In the genomic region with DNA sequence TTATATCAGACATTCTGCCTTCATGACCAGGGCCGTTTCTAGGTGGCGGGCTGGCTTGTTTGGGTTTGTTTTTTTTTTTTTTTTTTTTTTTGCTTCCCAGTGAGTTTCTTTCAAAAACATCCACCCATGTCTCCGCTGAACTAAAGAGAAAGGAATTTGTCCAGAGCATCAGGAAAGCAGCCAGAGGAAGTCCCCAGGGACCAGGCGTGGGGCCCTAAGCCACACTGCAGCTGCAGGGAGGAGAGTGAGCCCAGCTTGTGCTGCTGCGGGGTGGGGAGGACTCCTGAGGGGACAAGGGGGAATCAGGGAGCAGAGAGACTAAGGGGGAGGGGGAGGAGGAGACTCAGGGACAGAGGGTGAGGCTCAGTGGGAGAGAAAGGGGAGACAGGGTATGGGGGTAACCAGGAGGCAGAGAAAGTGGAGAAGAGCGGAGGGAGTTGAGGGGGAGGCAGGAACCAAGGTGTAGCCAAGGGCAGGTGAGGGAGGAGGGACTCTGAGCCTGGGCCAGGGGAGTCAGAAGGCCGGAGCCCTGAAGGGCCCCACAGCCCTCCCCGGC, we compare ENCODE assay signal across 9 cellular contexts. TPM values are rescaled to one million over a fixed set of nuclear protein-coding genes. Genes with fewer than 3 reads are reported as not detected.
DNase-seq lines count a peak whose midpoint lies in the region; ATAC-seq and TF ChIP-seq lines count a peak whose summit lies in the region.
"Had no signal": no experiment of that assay in that cellular context is flagged by ENCODE, and none has a peak within 500 bp of the region (broad histone marks: within the 10 kb centered on the region; RNA-seq: fewer than 3 reads in every experiment).

No MANE protein-coding gene starts in this region.

- no peak overlapping the region for H3K27ac ChIP-seq in thyroid gland
- H3K27ac ChIP-seq: 22Rv1 had no signal

- no peaks in the 10 kb centered on the region for H3K27me3 ChIP-seq in thyroid gland

- H3K36me3 ChIP-seq in thyroid gland: no peaks in the 10 kb centered on the region

- no peak overlapping the region for H3K4me3 ChIP-seq in thyroid gland (replicated peaks in 1 of 3)

- 32 to 40% methylated on average over 8 of the region's 8 CpGs for WGBS in thyroid gland, 2 donors

- no peak for TF ChIP-seq CTCF in thyroid gland (IDR thresholded peaks at IDR 0.05)

- ATAC-seq in HG03045 (IDR thresholded peaks at IDR 0.05; ENCODE audit: unreplicated experiment): no peak

- intact Hi-C loops in thyroid gland (cut with DNase I): no loop called here

- H3K4me1 ChIP-seq in thyroid gland: peaks cover 0 to 30% of the 10 kb centered on the region in 2 donors

- no peaks in the 10 kb centered on the region for H3K9me3 ChIP-seq in thyroid gland

- peak; percentile 40 for DNase-seq in DMS 273 (lab: John Stamatoyannopoulos, UW; ENCODE audit: unreplicated experiment)
- DNase-seq in DMS 273 treated with DMSO at 0.1 percent for 48 hours (lab: John Stamatoyannopoulos, UW): no peak
- peak; percentile 26 to 52 for DNase-seq in SW 1271 (lab: John Stamatoyannopoulos, UW)
- peak; percentile 62 for DNase-seq in iris pigment epithelial cell (ENCODE audit: low read depth)
- DNase-seq in thyroid gland: peak; percentile 14 to 31
- DNase-seq in NCI-H1930 (lab: John Stamatoyannopoulos, UW): no peak
- no peak for DNase-seq in activated CD4-positive, alpha-beta T cell treated with anti-CD3 and anti-CD28 coated beads, Interleukin-2, amount 50 U/mL, for 48 hours

- TF ChIP-seq POLR2A in thyroid gland (IDR thresholded peaks at IDR 0.05): no peak

RNA-seq across cellular contexts. Expression of a gene that starts 49.5 kb away (rescaled TPM):
- total RNA-seq in thyroid gland: 1 to 10 TPM in 1 of 4 donors, under 1 TPM in 2, not detected in 1; 0.54 to 1.2 (median 0.56) TPM

Comparison
In these comparisons a context has a peak if more than half of its experiments do, and no peak if none do; other contexts are left out.
1. DNase-seq: peak in DMS 273 (single experiment), SW 1271 (2 of 2), iris pigment epithelial cell (single experiment) and thyroid gland (2 of 2); none in DMS 273 treated with DMSO at 0.1 percent for 48 hours (single experiment), NCI-H1930 (0 of 2) and activated CD4-positive, alpha-beta T cell treated with anti-CD3 and anti-CD28 coated beads, Interleukin-2, amount 50 U/mL, for 48 hours (0 of 2).